6 cellular contexts compared by ENCODE assay signal in the genomic region with DNA sequence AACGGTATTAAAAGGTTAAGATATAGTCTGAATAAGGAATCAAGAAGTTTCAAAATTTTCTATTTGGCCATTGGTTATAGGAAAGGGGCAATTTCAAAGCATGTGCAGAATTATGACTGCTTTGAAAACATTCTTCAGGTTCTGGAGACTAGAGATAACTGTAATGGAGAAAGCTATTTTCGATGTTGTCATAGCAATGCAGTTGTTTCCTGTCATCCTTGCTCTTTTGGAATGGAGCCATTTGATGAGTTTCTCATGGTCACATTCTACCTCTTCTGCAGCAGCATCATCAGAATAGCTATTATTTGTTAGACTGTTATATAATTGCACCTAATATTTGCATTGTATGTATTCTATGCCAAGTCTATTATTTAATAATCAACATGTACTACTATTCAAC.
"Had no signal": no experiment of that assay in that cellular context is flagged by ENCODE, and none has a peak within 500 bp of the region (broad histone marks: within the 10 kb centered on the region; RNA-seq: fewer than 3 reads in every experiment).

No MANE protein-coding gene starts in this region.

- ATAC-seq: GM23338, K562 had no signal

- DNase-seq: H9, HCEC 1CT, IMR-90, KG1 had no signal
